In genomic region chr13:67771106-67771505, GRCh38 we compare ENCODE assay signal across 7 cellular contexts.
"Had no signal": no experiment of that assay in that cellular context is flagged by ENCODE, and none has a peak within 500 bp of the region (broad histone marks: within the 10 kb centered on the region; RNA-seq: fewer than 3 reads in every experiment).

No MANE protein-coding gene starts in this region.

- H3K36me3 ChIP-seq: HAP-1 had no signal

- DNase-seq: GM23248, GOT3, H7, HFFc6, IMR-90 had no signal

- H3K9me3 ChIP-seq: HAP-1 had no signal

- H2AFZ ChIP-seq: GM23248 had no signal

- H3K27ac ChIP-seq: GM23248 had no signal

- H3K9ac ChIP-seq: GM23248 had no signal

- ATAC-seq: HCT116 had no signal

- H3K4me3 ChIP-seq: GM23248, HAP-1 had no signal
